In genomic region chr12:68587448-68587873, GRCh38 we compare ENCODE assay signal across 9 cellular contexts. TPM values are rescaled to one million over a fixed set of nuclear protein-coding genes. Genes with fewer than 3 reads are reported as not detected.
A peak's percentile ranks its signal among the peaks of the same experiment; 100 is the strongest.
DNase-seq lines count a peak whose midpoint lies in the region; ATAC-seq, FAIRE-seq and TF ChIP-seq lines count a peak whose summit lies in the region.
"Had no signal": no experiment of that assay in that cellular context is flagged by ENCODE, and none has a peak within 500 bp of the region (broad histone marks: within the 10 kb centered on the region; RNA-seq: fewer than 3 reads in every experiment).

No MANE protein-coding gene starts in this region.

- no peak for TF ChIP-seq POLR2A in ovary (IDR thresholded peaks at IDR 0.05)

- DNase-seq in GM18507 (ENCODE audit: extremely low spot score, insufficient read length, low read depth) (peak; percentile 18), SKM-1 (lab: John Stamatoyannopoulos, UW; ENCODE audit: unreplicated experiment) (peak; percentile 47), natural killer cell (peak; percentile 22), D341Med (ENCODE audit: low spot score) (no peak), ovary (no peak), EL (no peak), SJCRH30 (no peak)

- H3K36me3 Mint-ChIP-seq in natural killer cell: no peaks in the 10 kb centered on the region

- TF ChIP-seq EP300 in ovary (IDR thresholded peaks at IDR 0.05): no peak

- H3K27ac ChIP-seq in ovary (no peak overlapping the region), SJCRH30 (no peak overlapping the region)

- H3K36me3 ChIP-seq in ovary (no peaks in the 10 kb centered on the region), SJCRH30 (no peaks in the 10 kb centered on the region)

- no peaks in the 10 kb centered on the region for H3K27me3 Mint-ChIP-seq in natural killer cell (ENCODE audit: low read depth in 2 of 2)

- peak; percentile 68 for FAIRE-seq in GM18507 (lab: Jason Lieb, UNC)

- peaks cover 2 to 6% of the 10 kb centered on the region in 2 donors for H3K9me3 Mint-ChIP-seq in natural killer cell

- WGBS in ovary, 3 donors: 90 to 92% (median 90%) methylated on average over 3 of the region's 3 CpGs

- intact Hi-C loops in natural killer cell (cut with micrococcal nuclease) (no loop called here), ovary (cut with DNase I) (no loop called here)

- H3K4me1 Mint-ChIP-seq in natural killer cell: peaks cover 29 to 46% of the 10 kb centered on the region in 2 donors
- H3K4me1 Mint-ChIP-seq: nephron had no signal

- no peaks in the 10 kb centered on the region for H3K27me3 ChIP-seq in ovary
- H3K27me3 ChIP-seq in SJCRH30: no peaks in the 10 kb centered on the region

- H3K4me3 Mint-ChIP-seq in natural killer cell: peak overlapping the region; percentile 54
- H3K4me3 Mint-ChIP-seq: nephron had no signal

- peaks cover 0 to 7% of the 10 kb centered on the region in 2 donors for H3K9me3 ChIP-seq in ovary
- no peaks in the 10 kb centered on the region; the same call in 1 of the 2 replicates for H3K9me3 ChIP-seq in SJCRH30 (replicated peaks)

- no peak overlapping the region for H3K4me3 ChIP-seq in ovary
- no peak overlapping the region for H3K4me3 ChIP-seq in SJCRH30

- TF ChIP-seq CTCF in natural killer cell (IDR thresholded peaks at IDR 0.05): no peak
- no peak for TF ChIP-seq CTCF in ovary (IDR thresholded peaks at IDR 0.05)

- H3K4me1 ChIP-seq in ovary (ENCODE audit: insufficient read depth): no peaks in the 10 kb centered on the region
- H3K4me1 ChIP-seq in SJCRH30: no peaks in the 10 kb centered on the region

- H3K27ac Mint-ChIP-seq in natural killer cell: peak overlapping the region; percentile 30 to 90
- H3K27ac Mint-ChIP-seq: nephron had no signal

- ATAC-seq in HG02678 (IDR thresholded peaks at IDR 0.05; ENCODE audit: unreplicated experiment) (peak; percentile 62), natural killer cell (peak; percentile 65 to 89 (median 82))

RNA-seq across cellular contexts. Expression of gene RAP1B, which starts 23.2 kb away (rescaled TPM):
- total RNA-seq in natural killer cell: 100 to 1,000 TPM; 517 to 664 (median 572) TPM
- total RNA-seq in ovary: 100 to 1,000 TPM in 4 of 7 donors, 10 to 100 TPM in 3; 81.9 to 146 (median 107) TPM
- polyA plus RNA-seq in ovary: 100 to 1,000 TPM in 1 of 2 donors, 10 to 100 TPM in 1; 81.8 to 195 TPM
- 193 and 207 TPM in 2 replicates for total RNA-seq in SJCRH30 (2014; rRNA removed; shearing (Covaris generic))

Comparison
In these comparisons a context has a peak if more than half of its experiments do, and no peak if none do; other contexts are left out.
1. DNase-seq: peak in GM18507 (single experiment), SKM-1 (single experiment) and natural killer cell (single experiment); none in D341Med (single experiment), ovary (0 of 5), EL (single experiment) and SJCRH30 (0 of 2).